Comparison of ENCODE assay signal across 9 cellular contexts in genomic region chr17:30344283-30345088, GRCh38. TPM values are rescaled to one million over a fixed set of nuclear protein-coding genes. Genes with fewer than 3 reads are reported as not detected.
DNase-seq lines count a peak whose midpoint lies in the region; ATAC-seq and TF ChIP-seq lines count a peak whose summit lies in the region.
"Had no signal": no experiment of that assay in that cellular context is flagged by ENCODE, and none has a peak within 500 bp of the region (broad histone marks: within the 10 kb centered on the region; RNA-seq: fewer than 3 reads in every experiment).

No MANE protein-coding gene starts in this region.

- H3K9me3 Mint-ChIP-seq in activated CD8-positive, alpha-beta T cell treated with anti-CD3 and anti-CD28 coated beads, Interleukin-2, amount 10 ng/mL, durations not matched to agents 7 days and 5 days (ENCODE audit: insufficient read depth): no peaks in the 10 kb centered on the region
- no peaks in the 10 kb centered on the region for H3K9me3 Mint-ChIP-seq in activated naive CD4-positive, alpha-beta T cell treated with anti-CD3 and anti-CD28 coated beads for 36 hours
- no peaks in the 10 kb centered on the region for H3K9me3 Mint-ChIP-seq in activated CD4-positive, alpha-beta memory T cell treated with anti-CD3 and anti-CD28 coated beads, Interleukin-2, amount 10 ng/mL, durations not matched to agents 7 days and 5 days

- H3K36me3 ChIP-seq in Karpas-422 (ENCODE audit: insufficient read depth, low read length) (no peaks in the 10 kb centered on the region), parathyroid adenoma (ENCODE audit: control insufficient read depth, insufficient read depth, low read length) (no peaks in the 10 kb centered on the region)

- H3K27me3 Mint-ChIP-seq in activated CD8-positive, alpha-beta T cell treated with anti-CD3 and anti-CD28 coated beads, Interleukin-2, amount 10 ng/mL, durations not matched to agents 7 days and 5 days (ENCODE audit: low read depth): no peaks in the 10 kb centered on the region
- H3K27me3 Mint-ChIP-seq in activated naive CD4-positive, alpha-beta T cell treated with anti-CD3 and anti-CD28 coated beads for 36 hours (ENCODE audit: low read depth): no peaks in the 10 kb centered on the region
- peaks cover 6% of the 10 kb centered on the region for H3K27me3 Mint-ChIP-seq in activated CD4-positive, alpha-beta memory T cell treated with anti-CD3 and anti-CD28 coated beads, Interleukin-2, amount 10 ng/mL, durations not matched to agents 7 days and 5 days

- H3K4me3 ChIP-seq in Karpas-422 (ENCODE audit: low read length) (no peak overlapping the region), parathyroid adenoma (ENCODE audit: low read depth, low read length) (peak overlapping the region; percentile 3)

- H2AFZ ChIP-seq in Karpas-422 (ENCODE audit: low read length): peak overlapping the region; percentile 81
- peak overlapping the region; percentile 93 for H2AFZ ChIP-seq in parathyroid adenoma

- intact Hi-C loops in activated naive CD4-positive, alpha-beta T cell treated with anti-CD3 and anti-CD28 coated beads for 36 hours (cut with micrococcal nuclease): loop anchor here (1.0 kb wide), 1 partner anchor 19 kb away; no protein-coding TSS in a partner anchor

- H3K9me2 ChIP-seq in Karpas-422 (replicated peaks; ENCODE audit: insufficient read depth, low read length): no peaks in the 10 kb centered on the region

- H3K36me3 Mint-ChIP-seq in activated CD8-positive, alpha-beta T cell treated with anti-CD3 and anti-CD28 coated beads, Interleukin-2, amount 10 ng/mL, durations not matched to agents 7 days and 5 days (ENCODE audit: low read depth): no peaks in the 10 kb centered on the region
- no peaks in the 10 kb centered on the region for H3K36me3 Mint-ChIP-seq in activated naive CD4-positive, alpha-beta T cell treated with anti-CD3 and anti-CD28 coated beads for 36 hours (ENCODE audit: low read depth)
- no peaks in the 10 kb centered on the region for H3K36me3 Mint-ChIP-seq in activated CD4-positive, alpha-beta memory T cell treated with anti-CD3 and anti-CD28 coated beads, Interleukin-2, amount 10 ng/mL, durations not matched to agents 7 days and 5 days (ENCODE audit: low read depth)

- no peak for TF ChIP-seq CTCF in parathyroid adenoma (IDR thresholded peaks at IDR 0.05)

- H3K4me1 ChIP-seq in Karpas-422 (ENCODE audit: low read length) (peaks cover 20% of the 10 kb centered on the region), parathyroid adenoma (peaks cover 15% of the 10 kb centered on the region)

- H3K9me3 ChIP-seq in Karpas-422 (ENCODE audit: low read length) (no peaks in the 10 kb centered on the region), parathyroid adenoma (ENCODE audit: control insufficient read depth, low read length) (no peaks in the 10 kb centered on the region)

- ATAC-seq in HG03280 (IDR thresholded peaks at IDR 0.05; ENCODE audit: unreplicated experiment): no peak
- no peak for ATAC-seq in activated CD8-positive, alpha-beta T cell treated with anti-CD3 and anti-CD28 coated beads, Interleukin-2, amount 10 ng/mL, durations not matched to agents 7 days and 5 days

- no peaks in the 10 kb centered on the region for H3K27me3 ChIP-seq in Karpas-422 (ENCODE audit: low read length)
- H3K27me3 ChIP-seq in parathyroid adenoma (ENCODE audit: control insufficient read depth, insufficient read depth, low read length): no peaks in the 10 kb centered on the region

- CTCF ChIA-PET in activated CD8-positive, alpha-beta T cell treated with anti-CD3 and anti-CD28 coated beads, Interleukin-2, amount 10 ng/mL, durations not matched to agents 7 days and 5 days (lab: Charles Lee): interaction anchor here (1.9 to 2.4 kb wide), 2 partner anchors 8 to 240 kb away, joined by 6 to 9 read pairs; no protein-coding TSS in a partner anchor
- CTCF ChIA-PET in activated naive CD4-positive, alpha-beta T cell treated with anti-CD3 and anti-CD28 coated beads for 36 hours (lab: Charles Lee): interaction anchor here (0.7 to 2.7 kb wide), 2 partner anchors 9 to 19 kb away, joined by 3 to 14 read pairs; partner anchors contain the start of gene TMIGD1
- CTCF ChIA-PET in activated CD4-positive, alpha-beta memory T cell treated with anti-CD3 and anti-CD28 coated beads, Interleukin-2, amount 10 ng/mL, durations not matched to agents 7 days and 5 days (lab: Charles Lee): interaction anchor here (1.1 to 2.4 kb wide), 3 partner anchors 8 to 17 kb away, joined by 3 to 8 read pairs (median 3); no protein-coding TSS in a partner anchor

- no peaks in the 10 kb centered on the region for H4K20me1 ChIP-seq in Karpas-422 (ENCODE audit: insufficient read depth, low read depth, low read length)

- no peaks in the 10 kb centered on the region for H3K79me2 ChIP-seq in Karpas-422 (ENCODE audit: low read length)
- no peaks in the 10 kb centered on the region for H3K79me2 ChIP-seq in parathyroid adenoma

- no peak overlapping the region for H3K4me2 ChIP-seq in Karpas-422 (ENCODE audit: low read depth, low read length, poor library complexity, severe bottlenecking)
- H3K4me2 ChIP-seq in parathyroid adenoma (ENCODE audit: low read length): peak overlapping the region; percentile 51

- H3K4me1 Mint-ChIP-seq in activated CD8-positive, alpha-beta T cell treated with anti-CD3 and anti-CD28 coated beads, Interleukin-2, amount 10 ng/mL, durations not matched to agents 7 days and 5 days (ENCODE audit: low read depth): peaks cover 6% of the 10 kb centered on the region
- H3K4me1 Mint-ChIP-seq in activated naive CD4-positive, alpha-beta T cell treated with anti-CD3 and anti-CD28 coated beads for 36 hours (ENCODE audit: low read depth): peaks cover 21% of the 10 kb centered on the region
- peaks cover 10% of the 10 kb centered on the region for H3K4me1 Mint-ChIP-seq in activated CD4-positive, alpha-beta memory T cell treated with anti-CD3 and anti-CD28 coated beads, Interleukin-2, amount 10 ng/mL, durations not matched to agents 7 days and 5 days

- H3K27ac Mint-ChIP-seq in activated CD8-positive, alpha-beta T cell treated with anti-CD3 and anti-CD28 coated beads, Interleukin-2, amount 10 ng/mL, durations not matched to agents 7 days and 5 days: no peak overlapping the region
- no peak overlapping the region for H3K27ac Mint-ChIP-seq in activated naive CD4-positive, alpha-beta T cell treated with anti-CD3 and anti-CD28 coated beads for 36 hours
- H3K27ac Mint-ChIP-seq in activated CD4-positive, alpha-beta memory T cell treated with anti-CD3 and anti-CD28 coated beads, Interleukin-2, amount 10 ng/mL, durations not matched to agents 7 days and 5 days: no peak overlapping the region

- DNase-seq in Karpas-422 (no peak), SK-N-DZ (ENCODE audit: low spot score) (peak; percentile 51), foreskin melanocyte (peak; percentile 85)
- DNase-seq in activated CD8-positive, alpha-beta T cell treated with anti-CD3 and anti-CD28 coated beads, Interleukin-2, amount 10 ng/mL, durations not matched to agents 7 days and 5 days: no peak
- no peak for DNase-seq in activated naive CD4-positive, alpha-beta T cell treated with anti-CD3 and anti-CD28 coated beads for 36 hours
- DNase-seq in activated CD4-positive, alpha-beta memory T cell treated with anti-CD3 and anti-CD28 coated beads, Interleukin-2, amount 10 ng/mL, durations not matched to agents 7 days and 5 days: no peak

- H3K27ac ChIP-seq in Karpas-422 (ENCODE audit: low read length) (no peak overlapping the region), parathyroid adenoma (peak overlapping the region; percentile 55)

- POLR2A ChIA-PET in activated CD8-positive, alpha-beta T cell treated with anti-CD3 and anti-CD28 coated beads, Interleukin-2, amount 10 ng/mL, durations not matched to agents 7 days and 5 days (lab: Charles Lee): no interaction called here
- POLR2A ChIA-PET in activated CD4-positive, alpha-beta memory T cell treated with anti-CD3 and anti-CD28 coated beads, Interleukin-2, amount 10 ng/mL, durations not matched to agents 7 days and 5 days (lab: Charles Lee): interaction anchor here (0.9 kb wide), 1 partner anchor 36 kb away, joined by 3 read pairs; no protein-coding TSS in a partner anchor

- H3K4me3 Mint-ChIP-seq in activated CD8-positive, alpha-beta T cell treated with anti-CD3 and anti-CD28 coated beads, Interleukin-2, amount 10 ng/mL, durations not matched to agents 7 days and 5 days: no peak overlapping the region
- no peak overlapping the region for H3K4me3 Mint-ChIP-seq in activated naive CD4-positive, alpha-beta T cell treated with anti-CD3 and anti-CD28 coated beads for 36 hours
- no peak overlapping the region for H3K4me3 Mint-ChIP-seq in activated CD4-positive, alpha-beta memory T cell treated with anti-CD3 and anti-CD28 coated beads, Interleukin-2, amount 10 ng/mL, durations not matched to agents 7 days and 5 days

- H3K9ac ChIP-seq in Karpas-422 (ENCODE audit: low read length) (no peak overlapping the region), parathyroid adenoma (no peak overlapping the region)

RNA-seq across cellular contexts. Expression of gene TMIGD1, which starts 10.6 kb away (rescaled TPM):
- total RNA-seq in Karpas-422 (2014; rRNA removed; shearing (Covaris generic); ENCODE audit: low replicate concordance): not detected in 2 replicates
- not detected in 2 replicates for polyA plus RNA-seq in SK-N-DZ (2014; cell fraction: cytosol; rRNA removed)
- polyA plus RNA-seq in SK-N-DZ (2014; cell fraction: nucleus; rRNA removed): not detected in 2 replicates
- not detected for total RNA-seq in activated CD8-positive, alpha-beta T cell treated with anti-CD3 and anti-CD28 coated beads, Interleukin-2, amount 10 ng/mL, durations not matched to agents 7 days and 5 days
- total RNA-seq in activated naive CD4-positive, alpha-beta T cell treated with anti-CD3 and anti-CD28 coated beads for 36 hours: not detected
- not detected for total RNA-seq in activated CD4-positive, alpha-beta memory T cell treated with anti-CD3 and anti-CD28 coated beads, Interleukin-2, amount 10 ng/mL, durations not matched to agents 7 days and 5 days
- total RNA-seq: kidney epithelial cell had no signal

RNA-seq across cellular contexts. Expression of gene CPD, which starts 34.2 kb away (rescaled TPM):
- total RNA-seq in Karpas-422 (2014; rRNA removed; shearing (Covaris generic); ENCODE audit: low replicate concordance): 18.4 and 19.2 TPM in 2 replicates
- polyA plus RNA-seq in SK-N-DZ (2014; cell fraction: cytosol; rRNA removed): 16.9 and 19.7 TPM in 2 replicates
- polyA plus RNA-seq in SK-N-DZ (2014; cell fraction: nucleus; rRNA removed): 10.7 and 11.1 TPM in 2 replicates
- 10 to 100 TPM; 18.6 to 19.1 TPM for total RNA-seq in activated CD8-positive, alpha-beta T cell treated with anti-CD3 and anti-CD28 coated beads, Interleukin-2, amount 10 ng/mL, durations not matched to agents 7 days and 5 days
- 10 to 100 TPM; 37.9 to 43.8 TPM for total RNA-seq in activated naive CD4-positive, alpha-beta T cell treated with anti-CD3 and anti-CD28 coated beads for 36 hours
- 10 to 100 TPM; 28.7 to 32.3 TPM for total RNA-seq in activated CD4-positive, alpha-beta memory T cell treated with anti-CD3 and anti-CD28 coated beads, Interleukin-2, amount 10 ng/mL, durations not matched to agents 7 days and 5 days

RNA-seq across cellular contexts. Expression of gene BLMH, which starts 52.7 kb away (rescaled TPM):
- total RNA-seq in Karpas-422 (2014; rRNA removed; shearing (Covaris generic); ENCODE audit: low replicate concordance): 47.5 and 52.8 TPM in 2 replicates
- 85.9 and 99.4 TPM in 2 replicates for polyA plus RNA-seq in SK-N-DZ (2014; cell fraction: cytosol; rRNA removed)
- polyA plus RNA-seq in SK-N-DZ (2014; cell fraction: nucleus; rRNA removed): 44.4 and 62.3 TPM in 2 replicates
- total RNA-seq in activated CD8-positive, alpha-beta T cell treated with anti-CD3 and anti-CD28 coated beads, Interleukin-2, amount 10 ng/mL, durations not matched to agents 7 days and 5 days: 10 to 100 TPM; 57.9 to 61.1 TPM
- total RNA-seq in activated naive CD4-positive, alpha-beta T cell treated with anti-CD3 and anti-CD28 coated beads for 36 hours: 10 to 100 TPM; 60.9 to 61.5 TPM
- total RNA-seq in activated CD4-positive, alpha-beta memory T cell treated with anti-CD3 and anti-CD28 coated beads, Interleukin-2, amount 10 ng/mL, durations not matched to agents 7 days and 5 days: 10 to 100 TPM; 47.3 to 52.8 TPM

Comparison
In these comparisons a context has a peak if more than half of its experiments do, and no peak if none do; other contexts are left out.
1. DNase-seq: peak in SK-N-DZ (single experiment) and foreskin melanocyte (single experiment); none in Karpas-422 (single experiment), activated CD8-positive, alpha-beta T cell treated with anti-CD3 and anti-CD28 coated beads, Interleukin-2, amount 10 ng/mL, durations not matched to agents 7 days and 5 days (single experiment), activated naive CD4-positive, alpha-beta T cell treated with anti-CD3 and anti-CD28 coated beads for 36 hours (single experiment) and activated CD4-positive, alpha-beta memory T cell treated with anti-CD3 and anti-CD28 coated beads, Interleukin-2, amount 10 ng/mL, durations not matched to agents 7 days and 5 days (single experiment).